8 cellular contexts compared by ENCODE assay signal in the genomic region with DNA sequence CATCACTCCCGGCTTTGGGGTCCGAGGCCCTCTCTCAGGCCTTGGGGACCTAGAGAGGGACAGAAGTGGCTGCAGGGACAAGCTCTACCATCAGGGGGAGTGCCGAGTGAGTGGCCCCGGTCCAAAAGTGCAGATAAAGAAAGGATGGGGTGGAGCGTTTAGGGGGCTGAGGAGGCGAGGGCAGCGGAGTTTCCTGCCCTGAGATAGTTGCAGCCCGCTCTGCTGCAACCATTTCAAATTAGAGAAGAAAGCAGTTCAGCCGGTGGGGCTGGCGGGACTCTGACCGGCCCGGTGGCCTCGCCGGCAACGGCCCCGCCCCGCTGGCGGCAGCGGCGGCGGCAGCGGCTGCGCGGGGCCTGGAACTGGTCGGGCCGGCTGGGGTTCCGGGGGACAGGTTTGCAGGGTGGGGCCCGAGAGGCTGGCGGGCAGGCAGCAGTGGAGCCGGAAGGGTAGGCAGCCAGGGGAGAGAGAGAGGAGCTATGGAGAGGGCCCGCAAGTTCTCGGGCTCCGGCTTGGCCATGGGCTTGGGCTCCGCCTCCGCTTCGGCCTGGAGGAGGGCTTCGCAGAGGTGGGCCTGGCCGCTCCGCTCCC. TPM values are rescaled to one million over a fixed set of nuclear protein-coding genes. Genes with fewer than 3 reads are reported as not detected.
A peak's percentile ranks its signal among the peaks of the same experiment; 100 is the strongest.
DNase-seq lines count a peak whose midpoint lies in the region; ATAC-seq and TF ChIP-seq lines count a peak whose summit lies in the region.

No MANE protein-coding gene starts in this region.

- H3K4me1 ChIP-seq in BLaER1: peaks cover 27% of the 10 kb centered on the region
- peaks cover 17% of the 10 kb centered on the region; the same call in 1 of the 2 replicates for H3K4me1 ChIP-seq in HUES64 (ENCODE audit: insufficient read depth, low read length)
- H3K4me1 ChIP-seq in adipocyte (ENCODE audit: control insufficient read depth, insufficient read depth, low read length): no peaks in the 10 kb centered on the region
- H3K4me1 ChIP-seq in sigmoid colon: peaks cover 0 to 19% (median 0%) of the 10 kb centered on the region in 4 donors

- DNase-seq in SK-N-MC (ENCODE audit: low read depth, low spot score) (no peak), adipocyte (ENCODE audit: low read depth) (peak; percentile 72), hepatic stellate cell (ENCODE audit: low spot score) (peak; percentile 67), sigmoid colon (peak; percentile 79), cerebellar nuclear complex (lab: John Stamatoyannopoulos, UW) (no peak)

- intact Hi-C loops in sigmoid colon (cut with DNase I): loop anchor here (1.0 to 10.0 kb wide), 4 partner anchors 100 to 723 kb away; a partner anchor contains a TSS

- no peak for TF ChIP-seq EP300 in sigmoid colon (IDR thresholded peaks at IDR 0.05)

- no peaks in the 10 kb centered on the region for H3K36me3 ChIP-seq in BLaER1
- peaks cover 9% of the 10 kb centered on the region; the same call in 1 of the 2 replicates for H3K36me3 ChIP-seq in HUES64 (ENCODE audit: insufficient read depth, low read length)
- H3K36me3 ChIP-seq in SK-N-MC (ENCODE audit: insufficient read depth, low read length): no peaks in the 10 kb centered on the region
- no peaks in the 10 kb centered on the region for H3K36me3 ChIP-seq in adipocyte (ENCODE audit: control insufficient read depth, insufficient read depth, low read length, severe bottlenecking)
- no peaks in the 10 kb centered on the region for H3K36me3 ChIP-seq in sigmoid colon

- no peaks in the 10 kb centered on the region for H4K20me1 ChIP-seq in BLaER1

- WGBS in HUES64: 3% methylated on average over 39 of the region's 39 CpGs
- WGBS in sigmoid colon, 2 donors: 1% methylated on average over 39 of the region's 39 CpGs

- peak; percentile 55 for ATAC-seq in GM19351 (IDR thresholded peaks at IDR 0.05; ENCODE audit: unreplicated experiment)

- peak overlapping the region; percentile 46; the same call in 1 of the 2 replicates for H3K27ac ChIP-seq in BLaER1
- H3K27ac ChIP-seq in HUES64 (ENCODE audit: low read depth, low read length): no peak overlapping the region
- no peak overlapping the region for H3K27ac ChIP-seq in SK-N-MC
- H3K27ac ChIP-seq in sigmoid colon: peak overlapping the region; percentile 61 to 71 (median 66)

- H3K4me3 ChIP-seq in BLaER1 (peak overlapping the region; percentile 71), HUES64 (ENCODE audit: low read length) (peak overlapping the region; percentile 63), SK-N-MC (peak overlapping the region; percentile 47), adipocyte (ENCODE audit: low read length) (peak overlapping the region; percentile 81), sigmoid colon (peak overlapping the region; percentile 39 to 64 (median 58))

- H3K9me3 ChIP-seq in BLaER1 (no peaks in the 10 kb centered on the region), HUES64 (ENCODE audit: insufficient read depth, low read depth, low read length) (no peaks in the 10 kb centered on the region), SK-N-MC (ENCODE audit: low read depth, low read length) (no peaks in the 10 kb centered on the region), adipocyte (ENCODE audit: control insufficient read depth, low read length) (no peaks in the 10 kb centered on the region), sigmoid colon (no peaks in the 10 kb centered on the region)

- H3K27me3 ChIP-seq in BLaER1 (peaks cover 27% of the 10 kb centered on the region), HUES64 (ENCODE audit: insufficient read depth, low read length) (no peaks in the 10 kb centered on the region), adipocyte (replicated peaks; ENCODE audit: control insufficient read depth, insufficient read depth, low read length) (peaks cover 27% of the 10 kb centered on the region), sigmoid colon (no peaks in the 10 kb centered on the region)

- H3K9ac ChIP-seq in BLaER1 (peak overlapping the region; percentile 74), HUES64 (ENCODE audit: low read depth, low read length) (peak overlapping the region; percentile 61), SK-N-MC (ENCODE audit: insufficient read length) (no peak overlapping the region), adipocyte (ENCODE audit: low read length) (peak overlapping the region; percentile 60)

- no peak for TF ChIP-seq POLR2A in sigmoid colon (IDR thresholded peaks at IDR 0.05)

- peak overlapping the region; percentile 81 for H3K4me2 ChIP-seq in BLaER1

- peak in 3 of 4 experiments; percentile 55 to 67 (median 62) for TF ChIP-seq CTCF in sigmoid colon (IDR thresholded peaks at IDR 0.05)

RNA-seq across cellular contexts. Expression of a gene that starts 7.6 kb away (rescaled TPM):
- 26.2 TPM for polyA plus RNA-seq in HUES64 (2013, experiment 1 of 2)
- polyA plus RNA-seq in HUES64 (2013, experiment 2 of 2): 28.5 TPM
- 10 to 100 TPM; 12.5 to 24.0 (median 21.6) TPM for total RNA-seq in sigmoid colon
- polyA plus RNA-seq in sigmoid colon: 10 to 100 TPM; 24.0 to 35.2 (median 32.8) TPM

RNA-seq across cellular contexts. Expression of a gene that starts 29.1 kb away (rescaled TPM):
- 19.9 TPM for polyA plus RNA-seq in HUES64 (2013, experiment 1 of 2)
- 14.1 TPM for polyA plus RNA-seq in HUES64 (2013, experiment 2 of 2)
- not detected for total RNA-seq in sigmoid colon
- polyA plus RNA-seq in sigmoid colon: 1 to 10 TPM; 2.3 to 8.7 (median 3.0) TPM

Comparison
In these comparisons a context has a peak if more than half of its experiments do, and no peak if none do; other contexts are left out.
1. H3K27ac ChIP-seq: peak in BLaER1 (single experiment) and sigmoid colon (4 of 4); none in HUES64 (single experiment) and SK-N-MC (single experiment).
2. DNase-seq: peak in adipocyte (single experiment), hepatic stellate cell (single experiment) and sigmoid colon (single experiment); none in SK-N-MC (single experiment) and cerebellar nuclear complex (0 of 2).
3. Peak in every context shown above with its lines, with median percentiles within 50 percentile points of each other: H3K4me3 ChIP-seq.